11 cellular contexts compared by ENCODE assay signal in genomic region chr7:140518370-140519006, GRCh38. TPM values are rescaled to one million over a fixed set of nuclear protein-coding genes. Genes with fewer than 3 reads are reported as not detected.
A peak's percentile ranks its signal among the peaks of the same experiment; 100 is the strongest.
DNase-seq lines count a peak whose midpoint lies in the region; ATAC-seq, FAIRE-seq and TF ChIP-seq lines count a peak whose summit lies in the region.
"Had no signal": no experiment of that assay in that cellular context is flagged by ENCODE, and none has a peak within 500 bp of the region (broad histone marks: within the 10 kb centered on the region; RNA-seq: fewer than 3 reads in every experiment).

No MANE protein-coding gene starts in this region.

- no peak overlapping the region for H3K4me3 ChIP-seq in HCT116 (replicated peaks in 1 of 2; ENCODE audit: low read depth in 1 of 2, low read length in 2 of 2)
- no peak overlapping the region for H3K4me3 ChIP-seq in astrocyte (ENCODE audit: insufficient read depth, low read depth, low read length)
- no peak overlapping the region for H3K4me3 ChIP-seq in gastrocnemius medialis
- H3K4me3 ChIP-seq: MG63 had no signal

- H3K36me3 Mint-ChIP-seq in astrocyte (ENCODE audit: low read depth, unreplicated experiment), result peaks cover 19% of the 10 kb centered on the region
- H3K36me3 Mint-ChIP-seq: activated naive CD8-positive, alpha-beta T cell treated with anti-CD3 and anti-CD28 coated beads for 36 hours had no signal

- H2AFZ ChIP-seq in HCT116 (ENCODE audit: low read depth, low read length, poor library complexity, severe bottlenecking) (peak overlapping the region; percentile 89), astrocyte (ENCODE audit: low read depth, low read length) (peak overlapping the region; percentile 87)

- no peaks in the 10 kb centered on the region for H3K9me2 ChIP-seq in HCT116 (ENCODE audit: insufficient read depth)

- ATAC-seq in HCT116 (peak; percentile 5; the same call in 1 of the 2 replicates), gastrocnemius medialis (peak; percentile 18 to 26), GM18867 (IDR thresholded peaks at IDR 0.05; ENCODE audit: unreplicated experiment) (no peak), GM18511 (IDR thresholded peaks at IDR 0.05; ENCODE audit: unreplicated experiment) (no peak)

- DNase-seq in HCT116 (ENCODE audit: low read depth, low spot score) (no peak), astrocyte (ENCODE audit: low read depth) (no peak), iPS-NIHi7 (ENCODE audit: extremely low spot score) (peak; percentile 46), gastrocnemius medialis (no peak), NCI-H2227 (lab: John Stamatoyannopoulos, UW; ENCODE audit: unreplicated experiment) (no peak), COLO668 (lab: John Stamatoyannopoulos, UW; ENCODE audit: unreplicated experiment) (no peak)

- RAD21 ChIA-PET in HCT116 (lab: Charles Lee; ENCODE audit: low non-redundant PET in 1 of 2, low total read pairs in 2 of 2, uncharacterized antibody in 2 of 2, unreplicated experiment in 2 of 2), result interaction anchor here (0.7 to 3.2 kb wide), 5 partner anchors 23 to 135 kb away, joined by 3 to 22 read pairs (median 5); no protein-coding TSS in a partner anchor

- no peaks in the 10 kb centered on the region for H3K9me3 Mint-ChIP-seq in astrocyte (ENCODE audit: unreplicated experiment)
- H3K9me3 Mint-ChIP-seq: activated naive CD8-positive, alpha-beta T cell treated with anti-CD3 and anti-CD28 coated beads for 36 hours; neural crest cell had no signal

- peaks cover 5 to 12% of the 10 kb centered on the region in 2 experiments; a peak in 2 of 4 replicates for H3K4me1 ChIP-seq in HCT116 (ENCODE audit: control insufficient read depth in 1 of 2, insufficient read depth in 2 of 2, low read length in 2 of 2)
- no peaks in the 10 kb centered on the region for H3K4me1 ChIP-seq in astrocyte (ENCODE audit: insufficient read depth, low read length)
- H3K4me1 ChIP-seq in gastrocnemius medialis, result peaks cover 0 to 3% of the 10 kb centered on the region in 2 donors

- POLR2A ChIA-PET in HCT116 (lab: Charles Lee), result interaction anchor here (0.7 to 1.0 kb wide), 3 partner anchors 30 to 496 kb away, joined by 3 read pairs; partner anchors contain the start of gene MRPS33

- in situ Hi-C loops in gastrocnemius medialis (cut with MboI; ENCODE audit: low sequenced_read_pairs in 4 of 4), result loop anchor here in 3 of 4 donors (5.0 to 25.0 kb wide), 4 partner anchors 134 to 494 kb away; partner anchors contain the start of gene MRPS33 (in 1 of the 3)

- H3K9me3 ChIP-seq in HCT116 (ENCODE audit: control insufficient read depth in 1 of 2, insufficient read depth in 1 of 2, low read depth in 1 of 2, low read length in 2 of 2) (no peaks in the 10 kb centered on the region), astrocyte (ENCODE audit: insufficient read depth, low read depth, low read length) (no peaks in the 10 kb centered on the region), gastrocnemius medialis (no peaks in the 10 kb centered on the region)
- H3K9me3 ChIP-seq: MG63 had no signal

- TF ChIP-seq RAD21 in HCT116 (IDR thresholded peaks at IDR 0.05; ENCODE audit: low read depth), result no peak

- H3K4me2 ChIP-seq in HCT116 (ENCODE audit: low read length) (peak overlapping the region; percentile 34; the same call in 1 of the 2 replicates), astrocyte (ENCODE audit: low read length) (no peak overlapping the region)

- FAIRE-seq in astrocyte (lab: Jason Lieb, UNC), result no peak

- TF ChIP-seq CTCF in HCT116 (IDR thresholded peaks at IDR 0.05 in 2 of 3, conservative IDR thresholded peaks at IDR 0.05 in 1 of 3; ENCODE audit: borderline replicate concordance in 1 of 3, insufficient read depth in 1 of 3, low read depth in 2 of 3, low read length in 2 of 3) (no peak), astrocyte (IDR thresholded peaks at IDR 0.05; ENCODE audit: insufficient read depth, low read depth, low read length) (no peak), gastrocnemius medialis (IDR thresholded peaks at IDR 0.05 in 4 of 5, conservative IDR thresholded peaks at IDR 0.05 in 1 of 5) (no peak)

- no peaks in the 10 kb centered on the region for H3K36me3 ChIP-seq in HCT116 (ENCODE audit: control insufficient read depth in 1 of 2, insufficient read depth in 2 of 2, low read length in 2 of 2)
- H3K36me3 ChIP-seq in astrocyte (ENCODE audit: insufficient read depth, low read length), result no peaks in the 10 kb centered on the region
- no peaks in the 10 kb centered on the region for H3K36me3 ChIP-seq in gastrocnemius medialis

- no peaks in the 10 kb centered on the region for H3K27me3 Mint-ChIP-seq in astrocyte (ENCODE audit: low read depth, unreplicated experiment)

- H3K9ac ChIP-seq in HCT116 (ENCODE audit: low read length) (no peak overlapping the region), astrocyte (ENCODE audit: low read length) (peak overlapping the region; percentile 4)

- H3K27me3 ChIP-seq in HCT116 (ENCODE audit: insufficient read depth, low read length), result no peaks in the 10 kb centered on the region
- H3K27me3 ChIP-seq in astrocyte (ENCODE audit: insufficient read depth, low read length), result no peaks in the 10 kb centered on the region
- H3K27me3 ChIP-seq in gastrocnemius medialis, result no peaks in the 10 kb centered on the region
- H3K27me3 ChIP-seq: MG63 had no signal

- H3K79me2 ChIP-seq in HCT116 (ENCODE audit: insufficient read depth, low read length) (no peaks in the 10 kb centered on the region), astrocyte (ENCODE audit: insufficient read depth, low read length) (no peaks in the 10 kb centered on the region)

- H3K4me1 Mint-ChIP-seq in astrocyte (ENCODE audit: low read depth, unreplicated experiment), result peaks cover 2% of the 10 kb centered on the region

- BruUV-seq in HCT116 (replicated peaks; lab: Mats Ljungman, UMichigan), result no TSS peak

- H3K27ac ChIP-seq in HCT116 (ENCODE audit: low read depth, low read length), result no peak overlapping the region
- no peak overlapping the region for H3K27ac ChIP-seq in astrocyte (ENCODE audit: low read depth, low read length)
- H3K27ac ChIP-seq in gastrocnemius medialis, result peak overlapping the region; percentile 4 to 54 (median 42)

- H3K4me3 Mint-ChIP-seq in astrocyte (ENCODE audit: unreplicated experiment), result no peak overlapping the region

- CTCF ChIA-PET in HCT116 (lab: Charles Lee), result interaction anchor here (0.6 to 2.7 kb wide), 12 partner anchors 10 to 493 kb away, joined by 3 to 60 read pairs (median 4); partner anchors contain the start of gene ADCK2

- TF ChIP-seq POLR2A in HCT116 (IDR thresholded peaks at IDR 0.05; ENCODE audit: borderline replicate concordance, extremely low read depth, insufficient read depth, insufficient read length), result no peak
- TF ChIP-seq POLR2A in gastrocnemius medialis (IDR thresholded peaks at IDR 0.05), result no peak

- peak overlapping the region; percentile 24 for H3K27ac Mint-ChIP-seq in astrocyte (ENCODE audit: unreplicated experiment)
- H3K27ac Mint-ChIP-seq: activated naive CD8-positive, alpha-beta T cell treated with anti-CD3 and anti-CD28 coated beads for 36 hours had no signal

- intact Hi-C loops in HCT116 (cut with micrococcal nuclease) (loop anchor here (1.0 to 10.0 kb wide), 3 partner anchors 135 to 706 kb away; no protein-coding TSS in a partner anchor), gastrocnemius medialis (cut with DNase I; ENCODE audit: low total_unique reads) (loop anchor here (1.0 kb wide), 1 partner anchor 135 kb away; no protein-coding TSS in a partner anchor)

- H4K20me1 ChIP-seq in HCT116 (ENCODE audit: insufficient read depth) (no peaks in the 10 kb centered on the region), astrocyte (ENCODE audit: insufficient read depth, low read length) (no peaks in the 10 kb centered on the region)

TF ChIP-seq in HCT116, 20 proteins besides CTCF, POLR2A, EP300 and RAD21:
- no peak for TF ChIP-seq EZH2 (IDR thresholded peaks at IDR 0.05)

RNA-seq across cellular contexts. Expression of gene MKRN1, which starts 39.2 kb away (rescaled TPM):
- total RNA-seq in HCT116 (2021; ENCODE audit: unreplicated experiment), result 95.0 TPM
- polyA plus RNA-seq in HCT116 (2012), result 93.5 and 115 TPM in 2 replicates
- 91.7 and 95.7 TPM in 2 replicates for total RNA-seq in astrocyte
- 10 to 100 TPM; 38.0 to 90.4 (median 64.7) TPM for total RNA-seq in gastrocnemius medialis

Comparison
In these comparisons a context has a peak if more than half of its experiments do, and no peak if none do; other contexts are left out.
1. ATAC-seq: peak in HCT116 (single experiment) and gastrocnemius medialis (2 of 2); none in GM18867 (single experiment) and GM18511 (single experiment).
2. H3K27ac ChIP-seq: peak in gastrocnemius medialis (4 of 4); none in HCT116 (single experiment) and astrocyte (single experiment).